In genomic region chr19:17483605-17484002, GRCh38 we compare ENCODE assay signal across 39 cellular contexts. TPM values are rescaled to one million over a fixed set of nuclear protein-coding genes. Genes with fewer than 3 reads are reported as not detected.
"Had no signal": no experiment of that assay in that cellular context is flagged by ENCODE, and none has a peak within 500 bp of the region (broad histone marks: within the 10 kb centered on the region; RNA-seq: fewer than 3 reads in every experiment).

No MANE protein-coding gene starts in this region.

- H3K27ac ChIP-seq: adrenal gland, breast epithelium, cardiac muscle cell, colonic mucosa, epithelial cell of prostate, esophagus squamous epithelium, gastroesophageal sphincter, heart right ventricle had no signal

- ATAC-seq: activated CD8-positive, alpha-beta memory T cell treated with anti-CD3 and anti-CD28 coated beads, Interleukin-2, amount 10 ng/mL, durations not matched to agents 7 days and 5 days; activated CD8-positive, alpha-beta T cell treated with anti-CD3 and anti-CD28 coated beads, Interleukin-2, amount 10 ng/mL, durations not matched to agents 7 days and 5 days; gastroesophageal sphincter; heart right ventricle had no signal

- H3K4me3 ChIP-seq: adrenal gland, breast epithelium, cardiac muscle cell, colonic mucosa, esophagus squamous epithelium, gastroesophageal sphincter, heart right ventricle had no signal

- DNase-seq: activated CD4-positive, alpha-beta memory T cell treated with anti-CD3 and anti-CD28 coated beads for 36 hours; activated CD4-positive, alpha-beta T cell treated with anti-CD3 and anti-CD28 coated beads for 36 hours; activated CD4-positive, alpha-beta T cell treated with anti-CD3 and anti-CD28 coated beads, Interleukin-2, amount 10 ng/mL, durations not matched to agents 24 days and 14 days; activated CD4-positive, CD25-positive, alpha-beta regulatory T cell; activated CD4-positive, CD25-positive, alpha-beta regulatory T cell treated with anti-CD3 and anti-CD28 coated beads, Interleukin-2, amount 50 U/mL, for 72 hours; activated CD8-positive, alpha-beta memory T cell treated with anti-CD3 and anti-CD28 coated beads, Interleukin-2, amount 10 ng/mL, durations not matched to agents 7 days and 5 days; activated CD8-positive, alpha-beta memory T cell treated with anti-CD3 and anti-CD28 coated beads, Interleukin-2, amount 50 U/mL, for 4 hours; activated CD8-positive, alpha-beta T cell treated with anti-CD3 and anti-CD28 coated beads, Interleukin-2, amount 10 ng/mL, durations not matched to agents 7 days and 5 days; activated effector memory CD4-positive, alpha-beta T cell treated with anti-CD3 and anti-CD28 coated beads, Interleukin-2, amount 50 U/mL, for 16 hours; activated naive CD4-positive, alpha-beta T cell treated with anti-CD3 and anti-CD28 coated beads for 36 hours; activated naive CD8-positive, alpha-beta T cell treated with anti-CD3 and anti-CD28 coated beads for 36 hours; activated naive CD8-positive, alpha-beta T cell treated with anti-CD3 and anti-CD28 coated beads, Interleukin-2, amount 50 U/mL, for 24 hours; activated T-cell treated with anti-CD3 and anti-CD28 coated beads, Interleukin-2, amount 50 U/mL, for 1 hour; activated T-cell treated with anti-CD3 and anti-CD28 coated beads, Interleukin-2, amount 50 U/mL, for 48 hours; adrenal gland; amygdala; aorta; central memory CD4-positive, alpha-beta T cell; cerebellar nuclear complex; colonic mucosa; effector CD8-positive, alpha-beta T cell; esophagus squamous epithelium; foreskin melanocyte; heart right ventricle; T-helper 2 cell had no signal

- FAIRE-seq: endometrium, endothelial cell of umbilical vein had no signal

- H3K27me3 ChIP-seq: adrenal gland, breast epithelium, cardiac muscle cell, colonic mucosa, esophagus squamous epithelium, gastroesophageal sphincter, heart right ventricle had no signal

- H3K9me3 ChIP-seq: adrenal gland, breast epithelium, colonic mucosa, esophagus squamous epithelium, gastroesophageal sphincter, heart right ventricle had no signal

- H3K36me3 ChIP-seq: breast epithelium, cardiac muscle cell, colonic mucosa had no signal

RNA-seq across cellular contexts. Expression of gene NXNL1, which starts 22.9 kb away (rescaled TPM):
- total RNA-seq: activated CD4-positive, alpha-beta memory T cell treated with anti-CD3 and anti-CD28 coated beads for 36 hours; activated CD4-positive, alpha-beta T cell treated with anti-CD3 and anti-CD28 coated beads for 36 hours; activated CD4-positive, alpha-beta T cell treated with anti-CD3 and anti-CD28 coated beads, Interleukin-2, amount 10 ng/mL, durations not matched to agents 24 days and 14 days; activated CD8-positive, alpha-beta memory T cell treated with anti-CD3 and anti-CD28 coated beads for 36 hours; activated CD8-positive, alpha-beta memory T cell treated with anti-CD3 and anti-CD28 coated beads, Interleukin-2, amount 10 ng/mL, durations not matched to agents 7 days and 5 days; activated CD8-positive, alpha-beta T cell treated with anti-CD3 and anti-CD28 coated beads, Interleukin-2, amount 10 ng/mL, durations not matched to agents 7 days and 5 days; activated naive CD4-positive, alpha-beta T cell treated with anti-CD3 and anti-CD28 coated beads for 36 hours; activated naive CD8-positive, alpha-beta T cell treated with anti-CD3 and anti-CD28 coated beads for 36 hours; activated T-helper 1 cell treated with anti-CD3 and anti-CD28 coated beads, Interleukin-12 subunit alpha, Interleukin-12 subunit beta, Interleukin-2, Interleukin-4 antibody, amounts not matched to agents 30 ng/mL and 10 ng/mL and 1 ng/mL, durations not matched to agents 14 hours and 24 hours and 36 hours; activated T-helper 2 cell treated with anti-CD3 and anti-CD28 coated beads, Interferon-gamma antibody, Interleukin-2, Interleukin-4, amounts not matched to agents 10 μg/mL and 5 μg/mL and 100 μg/mL, durations not matched to agents 14 hours and 24 hours and 36 hours; aorta; cardiac muscle cell; colonic mucosa; dermis microvascular lymphatic vessel endothelial cell; endothelial cell of umbilical vein; esophagus squamous epithelium; fibroblast of lung; fibroblast of villous mesenchyme; gastroesophageal sphincter; glomerular endothelial cell had no signal
- polyA plus RNA-seq: aorta, endothelial cell of umbilical vein, esophagus, fibroblast of lung had no signal

RNA-seq across cellular contexts. Expression of gene TMEM221, which starts 35.1 kb away (rescaled TPM):
- total RNA-seq: activated CD4-positive, alpha-beta memory T cell treated with anti-CD3 and anti-CD28 coated beads for 36 hours; activated CD4-positive, alpha-beta T cell treated with anti-CD3 and anti-CD28 coated beads for 36 hours; activated CD4-positive, alpha-beta T cell treated with anti-CD3 and anti-CD28 coated beads, Interleukin-2, amount 10 ng/mL, durations not matched to agents 24 days and 14 days; activated CD8-positive, alpha-beta memory T cell treated with anti-CD3 and anti-CD28 coated beads for 36 hours; activated CD8-positive, alpha-beta memory T cell treated with anti-CD3 and anti-CD28 coated beads, Interleukin-2, amount 10 ng/mL, durations not matched to agents 7 days and 5 days; activated CD8-positive, alpha-beta T cell treated with anti-CD3 and anti-CD28 coated beads, Interleukin-2, amount 10 ng/mL, durations not matched to agents 7 days and 5 days; activated naive CD4-positive, alpha-beta T cell treated with anti-CD3 and anti-CD28 coated beads for 36 hours; activated naive CD8-positive, alpha-beta T cell treated with anti-CD3 and anti-CD28 coated beads for 36 hours; activated T-helper 1 cell treated with anti-CD3 and anti-CD28 coated beads, Interleukin-12 subunit alpha, Interleukin-12 subunit beta, Interleukin-2, Interleukin-4 antibody, amounts not matched to agents 30 ng/mL and 10 ng/mL and 1 ng/mL, durations not matched to agents 14 hours and 24 hours and 36 hours; activated T-helper 2 cell treated with anti-CD3 and anti-CD28 coated beads, Interferon-gamma antibody, Interleukin-2, Interleukin-4, amounts not matched to agents 10 μg/mL and 5 μg/mL and 100 μg/mL, durations not matched to agents 14 hours and 24 hours and 36 hours; colonic mucosa; dermis microvascular lymphatic vessel endothelial cell; endothelial cell of umbilical vein; fibroblast of villous mesenchyme had no signal
- polyA plus RNA-seq: fibroblast of lung had no signal
